In genomic region chr1:9293512-9294439, GRCh38 we compare ENCODE assay signal across 8 cellular contexts. TPM values are rescaled to one million over a fixed set of nuclear protein-coding genes. Genes with fewer than 3 reads are reported as not detected.
DNase-seq lines count a peak whose midpoint lies in the region; ATAC-seq and TF ChIP-seq lines count a peak whose summit lies in the region.

No MANE protein-coding gene starts in this region.

- no peaks in the 10 kb centered on the region for H3K27me3 Mint-ChIP-seq in CD4-positive, CD25-positive, alpha-beta regulatory T cell

- H3K4me1 Mint-ChIP-seq in CD4-positive, CD25-positive, alpha-beta regulatory T cell: peaks cover 12 to 41% (median 27%) of the 10 kb centered on the region in 4 donors

- H3K4me3 Mint-ChIP-seq in CD4-positive, CD25-positive, alpha-beta regulatory T cell: no peak overlapping the region

- H3K36me3 Mint-ChIP-seq in CD4-positive, CD25-positive, alpha-beta regulatory T cell: peaks cover 9% of the 10 kb centered on the region

- no peaks in the 10 kb centered on the region for H3K36me3 ChIP-seq in CD4-positive, CD25-positive, alpha-beta regulatory T cell (ENCODE audit: control insufficient read depth, insufficient read depth, low read length)
- H3K36me3 ChIP-seq in WERI-Rb-1: peaks cover 22% of the 10 kb centered on the region
- no peaks in the 10 kb centered on the region for H3K36me3 ChIP-seq in muscle layer of duodenum (ENCODE audit: control insufficient read depth in 1 of 2, insufficient read depth in 2 of 2, low read length in 2 of 2)

- peaks cover 0 to 4% (median 3%) of the 10 kb centered on the region in 7 donors for H3K9me3 Mint-ChIP-seq in CD4-positive, CD25-positive, alpha-beta regulatory T cell

- peaks cover 0 to 3% of the 10 kb centered on the region in 2 experiments for H3K9me3 ChIP-seq in CD4-positive, CD25-positive, alpha-beta regulatory T cell (ENCODE audit: control insufficient read depth in 2 of 2, low read length in 2 of 2)
- H3K9me3 ChIP-seq in WERI-Rb-1 (ENCODE audit: severe bottlenecking) (no peaks in the 10 kb centered on the region), muscle layer of duodenum (ENCODE audit: control insufficient read depth in 1 of 2, low read length in 2 of 2) (no peaks in the 10 kb centered on the region)

- ATAC-seq in CD4-positive, CD25-positive, alpha-beta regulatory T cell (ENCODE audit: low read depth in 2 of 2): peak; percentile 13
- ATAC-seq in HG02852 (IDR thresholded peaks at IDR 0.05; ENCODE audit: unreplicated experiment) (peak; percentile 29), GM21825 (IDR thresholded peaks at IDR 0.05; ENCODE audit: unreplicated experiment) (no peak), HG03025 (IDR thresholded peaks at IDR 0.05; ENCODE audit: low FRiP score, unreplicated experiment) (no peak)

- no peak for TF ChIP-seq CTCF in WERI-Rb-1 (IDR thresholded peaks at IDR 0.05; ENCODE audit: low read depth, low read length)

- DNase-seq in CD4-positive, CD25-positive, alpha-beta regulatory T cell: peak; percentile 30 to 67 (median 45)
- DNase-seq in WERI-Rb-1: peak; percentile 20
- DNase-seq in effector CD8-positive, alpha-beta T cell (lab: John Stamatoyannopoulos, UW): peak; percentile 8
- no peak for DNase-seq in GDM1 (lab: John Stamatoyannopoulos, UW)

- H3K27me3 ChIP-seq in CD4-positive, CD25-positive, alpha-beta regulatory T cell (ENCODE audit: control insufficient read depth, insufficient read depth, low read length): no peaks in the 10 kb centered on the region
- H3K27me3 ChIP-seq in WERI-Rb-1 (ENCODE audit: insufficient read depth, low read depth, severe bottlenecking) (no peaks in the 10 kb centered on the region), muscle layer of duodenum (ENCODE audit: low read depth, low read length) (peaks cover 8% of the 10 kb centered on the region)

- H3K4me1 ChIP-seq in CD4-positive, CD25-positive, alpha-beta regulatory T cell (ENCODE audit: control insufficient read depth, insufficient read depth, low read length, poor library complexity, severe bottlenecking): peaks cover 36% of the 10 kb centered on the region
- peaks cover 15 to 28% of the 10 kb centered on the region in 2 donors for H3K4me1 ChIP-seq in muscle layer of duodenum (ENCODE audit: control insufficient read depth in 1 of 2, insufficient read depth in 2 of 2, low read length in 2 of 2)

- H3K27ac Mint-ChIP-seq in CD4-positive, CD25-positive, alpha-beta regulatory T cell: no peak overlapping the region

- H3K27ac ChIP-seq in CD4-positive, CD25-positive, alpha-beta regulatory T cell (ENCODE audit: insufficient read depth, low read length, poor library complexity, severe bottlenecking): peak overlapping the region; percentile 36
- H3K27ac ChIP-seq in WERI-Rb-1 (peak overlapping the region; percentile 66), muscle layer of duodenum (ENCODE audit: low read length) (peak overlapping the region; percentile 82)

- peak overlapping the region; percentile 95 for H3K4me3 ChIP-seq in CD4-positive, CD25-positive, alpha-beta regulatory T cell (ENCODE audit: low read depth, low read length)
- H3K4me3 ChIP-seq in WERI-Rb-1 (ENCODE audit: low read depth, low read length) (peak overlapping the region; percentile 44), muscle layer of duodenum (ENCODE audit: low read depth in 1 of 2, low read length in 2 of 2) (peak overlapping the region; percentile 74 to 88)

RNA-seq across cellular contexts. Expression of gene SPSB1, which starts 1.1 kb away (rescaled TPM):
- total RNA-seq in CD4-positive, CD25-positive, alpha-beta regulatory T cell: 19.7 TPM
- 10 to 100 TPM in 3 of 4 donors, 1 to 10 TPM in 1; 7.0 to 12.3 (median 11.9) TPM for polyA plus RNA-seq in CD4-positive, CD25-positive, alpha-beta regulatory T cell

RNA-seq across cellular contexts. Expression of gene H6PD, which starts 59.2 kb away (rescaled TPM):
- 19.4 TPM for total RNA-seq in CD4-positive, CD25-positive, alpha-beta regulatory T cell
- polyA plus RNA-seq in CD4-positive, CD25-positive, alpha-beta regulatory T cell: 1 to 10 TPM; 7.8 to 10.0 (median 8.8) TPM

Comparison
In these comparisons a context has a peak if more than half of its experiments do, and no peak if none do; other contexts are left out.
1. ATAC-seq: peak in CD4-positive, CD25-positive, alpha-beta regulatory T cell (2 of 2) and HG02852 (single experiment); none in GM21825 (single experiment) and HG03025 (single experiment).
2. H3K4me3 ChIP-seq: peak in every context shown above with its lines; median percentile 95 in CD4-positive, CD25-positive, alpha-beta regulatory T cell; 81 in muscle layer of duodenum; 44 in WERI-Rb-1.
3. Peak in every context shown above with its lines, with median percentiles within 50 percentile points of each other: H3K27ac ChIP-seq.